ENCODE assay signal across 17 cellular contexts in genomic region chr14:67857778-67858350, GRCh38. TPM values are rescaled to one million over a fixed set of nuclear protein-coding genes. Genes with fewer than 3 reads are reported as not detected.
A peak's percentile ranks its signal among the peaks of the same experiment; 100 is the strongest.
DNase-seq lines count a peak whose midpoint lies in the region; ATAC-seq and TF ChIP-seq lines count a peak whose summit lies in the region.
"Had no signal": no experiment of that assay in that cellular context is flagged by ENCODE, and none has a peak within 500 bp of the region (broad histone marks: within the 10 kb centered on the region; RNA-seq: fewer than 3 reads in every experiment).

No MANE protein-coding gene starts in this region.

- no peaks in the 10 kb centered on the region for H3K4me1 ChIP-seq in upper lobe of right lung
- H3K4me1 ChIP-seq: SJSA1 had no signal

- H3K27ac ChIP-seq in upper lobe of right lung: no peak overlapping the region
- H3K27ac ChIP-seq: RWPE1, SJSA1 had no signal

- intact Hi-C loops in activated CD4-positive, alpha-beta T cell treated with anti-CD3 and anti-CD28 coated beads, Interleukin-2, amount 10 ng/mL, durations not matched to agents 24 days and 14 days (cut with micrococcal nuclease): no loop called here
- intact Hi-C loops in activated CD4-positive, alpha-beta T cell treated with anti-CD3 and anti-CD28 coated beads for 36 hours (cut with DNase I, micrococcal nuclease): no loop called here
- intact Hi-C loops in dendritic cell treated with granulocyte-macrophage colony-stimulating factor and Interleukin-4, amounts not matched to agents 40 ng/mL and 50 ng/mL, for 4 days (cut with micrococcal nuclease): no loop called here
- intact Hi-C loops in upper lobe of right lung (cut with DNase I): no loop called here

- no peak overlapping the region for H3K4me3 Mint-ChIP-seq in activated CD4-positive, alpha-beta T cell treated with anti-CD3 and anti-CD28 coated beads, Interleukin-2, amount 10 ng/mL, durations not matched to agents 24 days and 14 days
- no peak overlapping the region for H3K4me3 Mint-ChIP-seq in activated CD4-positive, alpha-beta T cell treated with anti-CD3 and anti-CD28 coated beads for 36 hours
- H3K4me3 Mint-ChIP-seq in dendritic cell treated with granulocyte-macrophage colony-stimulating factor and Interleukin-4, amounts not matched to agents 40 ng/mL and 50 ng/mL, for 4 days: no peak overlapping the region
- no peak overlapping the region for H3K4me3 Mint-ChIP-seq in progenitor cell of endocrine pancreas (ENCODE audit: low read depth)
- H3K4me3 Mint-ChIP-seq: CD8-positive, alpha-beta T cell had no signal

- H3K9me3 Mint-ChIP-seq in activated CD4-positive, alpha-beta T cell treated with anti-CD3 and anti-CD28 coated beads, Interleukin-2, amount 10 ng/mL, durations not matched to agents 24 days and 14 days: no peaks in the 10 kb centered on the region
- no peaks in the 10 kb centered on the region for H3K9me3 Mint-ChIP-seq in activated CD4-positive, alpha-beta T cell treated with anti-CD3 and anti-CD28 coated beads for 36 hours (ENCODE audit: low read depth)
- no peaks in the 10 kb centered on the region for H3K9me3 Mint-ChIP-seq in dendritic cell treated with granulocyte-macrophage colony-stimulating factor and Interleukin-4, amounts not matched to agents 40 ng/mL and 50 ng/mL, for 4 days
- no peaks in the 10 kb centered on the region for H3K9me3 Mint-ChIP-seq in progenitor cell of endocrine pancreas (ENCODE audit: low read depth)
- H3K9me3 Mint-ChIP-seq: CD8-positive, alpha-beta T cell had no signal

- CTCF ChIA-PET in activated CD4-positive, alpha-beta T cell treated with anti-CD3 and anti-CD28 coated beads for 36 hours (lab: Charles Lee): interaction anchor here (0.7 to 1.1 kb wide), 3 partner anchors 21 to 125 kb away, joined by 3 to 4 read pairs (median 4); no protein-coding TSS in a partner anchor

- no peak overlapping the region for H3K27ac Mint-ChIP-seq in activated CD4-positive, alpha-beta T cell treated with anti-CD3 and anti-CD28 coated beads, Interleukin-2, amount 10 ng/mL, durations not matched to agents 24 days and 14 days
- H3K27ac Mint-ChIP-seq in activated CD4-positive, alpha-beta T cell treated with anti-CD3 and anti-CD28 coated beads for 36 hours: no peak overlapping the region
- H3K27ac Mint-ChIP-seq in dendritic cell treated with granulocyte-macrophage colony-stimulating factor and Interleukin-4, amounts not matched to agents 40 ng/mL and 50 ng/mL, for 4 days: peak overlapping the region; percentile 14
- peak overlapping the region; percentile 56 for H3K27ac Mint-ChIP-seq in progenitor cell of endocrine pancreas
- H3K27ac Mint-ChIP-seq: CD8-positive, alpha-beta T cell had no signal

- peak; percentile 48 for DNase-seq in activated CD4-positive, alpha-beta T cell treated with anti-CD3 and anti-CD28 coated beads, Interleukin-2, amount 10 ng/mL, durations not matched to agents 24 days and 14 days
- no peak for DNase-seq in activated CD4-positive, alpha-beta T cell treated with anti-CD3 and anti-CD28 coated beads for 36 hours
- DNase-seq in MG63: peak; percentile 71
- DNase-seq in progenitor cell of endocrine pancreas (ENCODE audit: low spot score, unreplicated experiment): no peak
- no peak for DNase-seq in upper lobe of right lung
- DNase-seq in activated naive CD4-positive, alpha-beta T cell (lab: John Stamatoyannopoulos, UW): no peak
- no peak for DNase-seq in NCI-H1092 (lab: John Stamatoyannopoulos, UW)
- DNase-seq: 8988T; CD8-positive, alpha-beta T cell; MV-4-11; NCI-H1436 treated with DMSO at 0.1 percent for 48 hours; NCI-H2029 treated with DMSO at 0.1 percent for 48 hours; NCI-H748 treated with DMSO at 0.1 percent for 48 hours; OCI-M1 had no signal

- H3K4me1 Mint-ChIP-seq in activated CD4-positive, alpha-beta T cell treated with anti-CD3 and anti-CD28 coated beads, Interleukin-2, amount 10 ng/mL, durations not matched to agents 24 days and 14 days: peaks cover 5% of the 10 kb centered on the region
- peaks cover 6% of the 10 kb centered on the region for H3K4me1 Mint-ChIP-seq in activated CD4-positive, alpha-beta T cell treated with anti-CD3 and anti-CD28 coated beads for 36 hours
- peaks cover 24% of the 10 kb centered on the region for H3K4me1 Mint-ChIP-seq in dendritic cell treated with granulocyte-macrophage colony-stimulating factor and Interleukin-4, amounts not matched to agents 40 ng/mL and 50 ng/mL, for 4 days (ENCODE audit: low read depth)
- peaks cover 22% of the 10 kb centered on the region for H3K4me1 Mint-ChIP-seq in progenitor cell of endocrine pancreas (ENCODE audit: low read depth)

- ATAC-seq in activated CD4-positive, alpha-beta T cell treated with anti-CD3 and anti-CD28 coated beads for 36 hours: no peak
- ATAC-seq in upper lobe of right lung: no peak
- ATAC-seq: CD8-positive, alpha-beta T cell had no signal

- H3K27me3 Mint-ChIP-seq in activated CD4-positive, alpha-beta T cell treated with anti-CD3 and anti-CD28 coated beads, Interleukin-2, amount 10 ng/mL, durations not matched to agents 24 days and 14 days: no peaks in the 10 kb centered on the region
- no peaks in the 10 kb centered on the region for H3K27me3 Mint-ChIP-seq in activated CD4-positive, alpha-beta T cell treated with anti-CD3 and anti-CD28 coated beads for 36 hours
- no peaks in the 10 kb centered on the region for H3K27me3 Mint-ChIP-seq in dendritic cell treated with granulocyte-macrophage colony-stimulating factor and Interleukin-4, amounts not matched to agents 40 ng/mL and 50 ng/mL, for 4 days
- H3K27me3 Mint-ChIP-seq in progenitor cell of endocrine pancreas: no peaks in the 10 kb centered on the region

- POLR2A ChIA-PET in activated CD4-positive, alpha-beta T cell treated with anti-CD3 and anti-CD28 coated beads for 36 hours (lab: Charles Lee): no interaction called here

- H3K27me3 ChIP-seq in MG63 (no peaks in the 10 kb centered on the region), upper lobe of right lung (no peaks in the 10 kb centered on the region)
- H3K27me3 ChIP-seq: SJSA1 had no signal

- H3K9me3 ChIP-seq in MG63: no peaks in the 10 kb centered on the region
- no peaks in the 10 kb centered on the region for H3K9me3 ChIP-seq in upper lobe of right lung
- H3K9me3 ChIP-seq: SJSA1 had no signal

- TF ChIP-seq CTCF in progenitor cell of endocrine pancreas (IDR thresholded peaks at IDR 0.05; ENCODE audit: unreplicated experiment) (no peak), upper lobe of right lung (IDR thresholded peaks at IDR 0.05) (no peak)

- no peaks in the 10 kb centered on the region for H3K36me3 Mint-ChIP-seq in activated CD4-positive, alpha-beta T cell treated with anti-CD3 and anti-CD28 coated beads, Interleukin-2, amount 10 ng/mL, durations not matched to agents 24 days and 14 days (ENCODE audit: low read depth)
- no peaks in the 10 kb centered on the region for H3K36me3 Mint-ChIP-seq in activated CD4-positive, alpha-beta T cell treated with anti-CD3 and anti-CD28 coated beads for 36 hours (ENCODE audit: low read depth)
- no peaks in the 10 kb centered on the region for H3K36me3 Mint-ChIP-seq in dendritic cell treated with granulocyte-macrophage colony-stimulating factor and Interleukin-4, amounts not matched to agents 40 ng/mL and 50 ng/mL, for 4 days (ENCODE audit: low read depth)
- no peaks in the 10 kb centered on the region for H3K36me3 Mint-ChIP-seq in progenitor cell of endocrine pancreas (ENCODE audit: insufficient read depth)

- no peaks in the 10 kb centered on the region for H3K36me3 ChIP-seq in MG63
- H3K36me3 ChIP-seq in upper lobe of right lung: no peaks in the 10 kb centered on the region
- H3K36me3 ChIP-seq: SJSA1 had no signal

- H3K4me3 ChIP-seq in MG63 (no peak overlapping the region), upper lobe of right lung (no peak overlapping the region)
- H3K4me3 ChIP-seq: SJSA1 had no signal

RNA-seq across cellular contexts. Expression of gene RAD51B, which starts 38.3 kb away (rescaled TPM):
- total RNA-seq in activated CD4-positive, alpha-beta T cell treated with anti-CD3 and anti-CD28 coated beads, Interleukin-2, amount 10 ng/mL, durations not matched to agents 24 days and 14 days: 28.5 and 29.3 TPM in 2 replicates
- 10 to 100 TPM; 26.4 to 39.9 TPM for total RNA-seq in activated CD4-positive, alpha-beta T cell treated with anti-CD3 and anti-CD28 coated beads for 36 hours
- total RNA-seq in MG63 (2014; rRNA removed; shearing (Covaris generic); ENCODE audit: low replicate concordance): 2.6 and 7.2 TPM in 2 replicates
- total RNA-seq in progenitor cell of endocrine pancreas (24.7 and 24.9 TPM in 2 replicates), upper lobe of right lung (11.5 TPM)

RNA-seq across cellular contexts. Expression of gene ZFYVE26, which starts 41.5 kb away (rescaled TPM):
- total RNA-seq in activated CD4-positive, alpha-beta T cell treated with anti-CD3 and anti-CD28 coated beads, Interleukin-2, amount 10 ng/mL, durations not matched to agents 24 days and 14 days: 13.5 and 15.8 TPM in 2 replicates
- total RNA-seq in activated CD4-positive, alpha-beta T cell treated with anti-CD3 and anti-CD28 coated beads for 36 hours: 10 to 100 TPM; 13.0 to 14.2 TPM
- 3.3 and 9.7 TPM in 2 replicates for total RNA-seq in MG63 (2014; rRNA removed; shearing (Covaris generic); ENCODE audit: low replicate concordance)
- total RNA-seq in progenitor cell of endocrine pancreas: 33.9 and 34.8 TPM in 2 replicates
- total RNA-seq in upper lobe of right lung: 42.9 TPM

Comparison
In these comparisons a context has a peak if more than half of its experiments do, and no peak if none do; other contexts are left out.
1. DNase-seq: peak in activated CD4-positive, alpha-beta T cell treated with anti-CD3 and anti-CD28 coated beads, Interleukin-2, amount 10 ng/mL, durations not matched to agents 24 days and 14 days (single experiment) and MG63 (single experiment); none in activated CD4-positive, alpha-beta T cell treated with anti-CD3 and anti-CD28 coated beads for 36 hours (single experiment), progenitor cell of endocrine pancreas (single experiment), upper lobe of right lung (single experiment), activated naive CD4-positive, alpha-beta T cell (0 of 4) and NCI-H1092 (single experiment).
2. H3K27ac Mint-ChIP-seq: peak in dendritic cell treated with granulocyte-macrophage colony-stimulating factor and Interleukin-4, amounts not matched to agents 40 ng/mL and 50 ng/mL, for 4 days (single experiment) and progenitor cell of endocrine pancreas (single experiment); none in activated CD4-positive, alpha-beta T cell treated with anti-CD3 and anti-CD28 coated beads, Interleukin-2, amount 10 ng/mL, durations not matched to agents 24 days and 14 days (single experiment) and activated CD4-positive, alpha-beta T cell treated with anti-CD3 and anti-CD28 coated beads for 36 hours (single experiment).